In the genomic region with DNA sequence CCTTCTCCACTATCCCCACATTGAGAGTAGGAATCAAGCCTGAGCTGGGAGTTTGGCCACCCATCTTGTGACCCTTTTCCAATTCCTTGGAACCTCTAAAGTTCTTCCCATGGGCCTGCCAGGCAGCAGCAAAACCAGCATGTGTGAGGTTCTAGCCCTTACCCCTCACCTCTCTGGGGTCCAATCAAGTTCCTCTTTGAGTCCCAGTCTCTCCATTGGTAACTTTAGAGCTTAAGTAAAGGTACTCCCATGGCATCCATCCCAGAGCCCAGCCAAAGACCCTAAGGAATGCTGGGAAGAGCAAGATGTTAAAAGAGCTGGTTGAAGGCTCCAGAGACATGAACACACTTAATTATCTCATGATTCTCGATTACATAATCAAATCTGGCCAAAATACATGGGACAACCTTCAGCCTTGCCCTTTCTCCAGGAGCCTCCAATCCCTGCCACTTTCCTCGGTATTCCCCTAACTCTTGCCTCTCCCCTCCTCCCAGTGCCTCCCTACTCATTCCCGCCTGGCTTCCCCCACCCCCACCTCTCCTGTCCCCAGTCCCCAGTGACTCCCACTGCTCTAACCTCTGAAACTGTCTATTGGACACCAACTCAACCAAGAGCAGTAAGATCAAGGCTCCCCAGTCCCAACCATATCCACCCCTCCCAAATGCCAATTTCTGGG, we compare ENCODE assay signal across 13 cellular contexts. TPM values are rescaled to one million over a fixed set of nuclear protein-coding genes. Genes with fewer than 3 reads are reported as not detected.
DNase-seq lines count a peak whose midpoint lies in the region; ATAC-seq, FAIRE-seq and TF ChIP-seq lines count a peak whose summit lies in the region.
"Had no signal": no experiment of that assay in that cellular context is flagged by ENCODE, and none has a peak within 500 bp of the region (broad histone marks: within the 10 kb centered on the region; RNA-seq: fewer than 3 reads in every experiment).

No MANE protein-coding gene starts in this region.

- H3K27me3 Mint-ChIP-seq in activated naive CD4-positive, alpha-beta T cell treated with anti-CD3 and anti-CD28 coated beads, Interleukin-2, amount 50 U/mL, for 24 hours: no peaks in the 10 kb centered on the region
- H3K27me3 Mint-ChIP-seq in activated naive CD4-positive, alpha-beta T cell treated with anti-CD3 and anti-CD28 coated beads, Interleukin-2, amount 10 ng/mL, durations not matched to agents 7 days and 5 days: peaks cover 40% of the 10 kb centered on the region
- H3K27me3 Mint-ChIP-seq in astrocyte (ENCODE audit: low read depth, unreplicated experiment): no peaks in the 10 kb centered on the region
- H3K27me3 Mint-ChIP-seq: naive B cell had no signal

- DNase-seq in activated naive CD4-positive, alpha-beta T cell treated with anti-CD3 and anti-CD28 coated beads, Interleukin-2, amount 10 ng/mL, durations not matched to agents 7 days and 5 days: no peak
- DNase-seq in astrocyte (ENCODE audit: low read depth): no peak
- DNase-seq in tibial nerve (ENCODE audit: low spot score in 2 of 2): peak in 1 of 2 donors; percentile 47
- DNase-seq in putamen (ENCODE audit: low spot score): no peak
- DNase-seq: activated CD4-positive, alpha-beta T cell treated with anti-CD3 and anti-CD28 coated beads for 1 hour; brain microvascular endothelial cell; naive B cell had no signal

- H3K79me2 ChIP-seq in astrocyte (ENCODE audit: insufficient read depth, low read length): peaks cover 9% of the 10 kb centered on the region

- no peak for TF ChIP-seq EP300 in tibial nerve (IDR thresholded peaks at IDR 0.05)

- TF ChIP-seq POLR2A in tibial nerve (IDR thresholded peaks at IDR 0.05): no peak

- H3K4me1 ChIP-seq in astrocyte (ENCODE audit: insufficient read depth, low read length): peaks cover 37% of the 10 kb centered on the region
- peaks cover 42 to 44% of the 10 kb centered on the region in 2 donors for H3K4me1 ChIP-seq in mucosa of rectum (ENCODE audit: control insufficient read depth in 2 of 2, insufficient read depth in 2 of 2, low read length in 2 of 2)
- peaks cover 0 to 58% (median 50%) of the 10 kb centered on the region in 4 donors for H3K4me1 ChIP-seq in tibial nerve

- H3K4me3 ChIP-seq in astrocyte (ENCODE audit: insufficient read depth, low read depth, low read length) (no peak overlapping the region), mucosa of rectum (ENCODE audit: low read length in 2 of 2) (no peak overlapping the region), tibial nerve (peak overlapping the region; percentile 48 to 89 (median 70))
- H3K4me3 ChIP-seq: BLaER1 had no signal

- H3K9me3 ChIP-seq in astrocyte (ENCODE audit: insufficient read depth, low read depth, low read length) (no peaks in the 10 kb centered on the region), mucosa of rectum (ENCODE audit: control insufficient read depth in 2 of 2, low read length in 2 of 2) (no peaks in the 10 kb centered on the region), tibial nerve (no peaks in the 10 kb centered on the region)
- H3K9me3 ChIP-seq: BLaER1 had no signal

- H3K27me3 ChIP-seq in astrocyte (ENCODE audit: insufficient read depth, low read length): no peaks in the 10 kb centered on the region
- no peaks in the 10 kb centered on the region for H3K27me3 ChIP-seq in mucosa of rectum (ENCODE audit: control insufficient read depth in 2 of 2, insufficient read depth in 2 of 2, low read length in 2 of 2)
- H3K27me3 ChIP-seq in tibial nerve: no peaks in the 10 kb centered on the region
- H3K27me3 ChIP-seq: BLaER1, brain microvascular endothelial cell had no signal

- peak overlapping the region; percentile 47 for H3K4me3 Mint-ChIP-seq in activated naive CD4-positive, alpha-beta T cell treated with anti-CD3 and anti-CD28 coated beads, Interleukin-2, amount 50 U/mL, for 24 hours
- no peak overlapping the region for H3K4me3 Mint-ChIP-seq in activated naive CD4-positive, alpha-beta T cell treated with anti-CD3 and anti-CD28 coated beads, Interleukin-2, amount 10 ng/mL, durations not matched to agents 7 days and 5 days
- peak overlapping the region; percentile 74 for H3K4me3 Mint-ChIP-seq in astrocyte (ENCODE audit: unreplicated experiment)

- H3K4me2 ChIP-seq in astrocyte (ENCODE audit: low read length): no peak overlapping the region

- H3K9ac ChIP-seq in astrocyte (ENCODE audit: low read length) (no peak overlapping the region), mucosa of rectum (ENCODE audit: low read depth in 1 of 2, low read length in 2 of 2) (no peak overlapping the region)
- H3K9ac ChIP-seq: BLaER1 had no signal

- H3K27ac Mint-ChIP-seq in activated naive CD4-positive, alpha-beta T cell treated with anti-CD3 and anti-CD28 coated beads, Interleukin-2, amount 50 U/mL, for 24 hours: no peak overlapping the region
- no peak overlapping the region for H3K27ac Mint-ChIP-seq in activated naive CD4-positive, alpha-beta T cell treated with anti-CD3 and anti-CD28 coated beads, Interleukin-2, amount 10 ng/mL, durations not matched to agents 7 days and 5 days
- H3K27ac Mint-ChIP-seq in astrocyte (ENCODE audit: unreplicated experiment): peak overlapping the region; percentile 98

- CTCF ChIA-PET in activated naive CD4-positive, alpha-beta T cell treated with anti-CD3 and anti-CD28 coated beads, Interleukin-2, amount 10 ng/mL, durations not matched to agents 7 days and 5 days (lab: Charles Lee): interaction anchor here (0.9 to 6.3 kb wide), 8 partner anchors 9 to 160 kb away, joined by 3 to 33 read pairs (median 4); a partner anchor contains a TSS

- H3K27ac ChIP-seq in astrocyte (ENCODE audit: low read depth, low read length): no peak overlapping the region
- H3K27ac ChIP-seq in mucosa of rectum (ENCODE audit: low read depth in 2 of 2, low read length in 2 of 2): peak overlapping the region; percentile 93 to 97
- peak overlapping the region; percentile 95 to 99 (median 98) for H3K27ac ChIP-seq in tibial nerve
- H3K27ac ChIP-seq: BLaER1, brain microvascular endothelial cell had no signal

- H2AFZ ChIP-seq in astrocyte (ENCODE audit: low read depth, low read length): no peak overlapping the region

- WGBS in tibial nerve, 2 donors: 44 to 45% methylated on average over 3 of the region's 3 CpGs

- H3K4me1 Mint-ChIP-seq in activated naive CD4-positive, alpha-beta T cell treated with anti-CD3 and anti-CD28 coated beads, Interleukin-2, amount 50 U/mL, for 24 hours: peaks cover 22% of the 10 kb centered on the region
- peaks cover 28% of the 10 kb centered on the region for H3K4me1 Mint-ChIP-seq in activated naive CD4-positive, alpha-beta T cell treated with anti-CD3 and anti-CD28 coated beads, Interleukin-2, amount 10 ng/mL, durations not matched to agents 7 days and 5 days
- H3K4me1 Mint-ChIP-seq in astrocyte (ENCODE audit: low read depth, unreplicated experiment): peaks cover 38% of the 10 kb centered on the region

- no peak for TF ChIP-seq CTCF in astrocyte (IDR thresholded peaks at IDR 0.05; ENCODE audit: insufficient read depth, low read depth, low read length)
- TF ChIP-seq CTCF in tibial nerve (IDR thresholded peaks at IDR 0.05): no peak

- peaks cover 13% of the 10 kb centered on the region for H4K20me1 ChIP-seq in astrocyte (ENCODE audit: insufficient read depth, low read length)

- no peak for FAIRE-seq in astrocyte (lab: Jason Lieb, UNC)
- FAIRE-seq: frontal cortex had no signal

- H3K9me3 Mint-ChIP-seq in activated naive CD4-positive, alpha-beta T cell treated with anti-CD3 and anti-CD28 coated beads, Interleukin-2, amount 50 U/mL, for 24 hours: no peaks in the 10 kb centered on the region
- H3K9me3 Mint-ChIP-seq in activated naive CD4-positive, alpha-beta T cell treated with anti-CD3 and anti-CD28 coated beads, Interleukin-2, amount 10 ng/mL, durations not matched to agents 7 days and 5 days: no peaks in the 10 kb centered on the region
- peaks cover 3% of the 10 kb centered on the region for H3K9me3 Mint-ChIP-seq in astrocyte (ENCODE audit: unreplicated experiment)
- H3K9me3 Mint-ChIP-seq: naive B cell had no signal

- ATAC-seq in GM21367 (IDR thresholded peaks at IDR 0.05; ENCODE audit: unreplicated experiment): no peak
- no peak for ATAC-seq in GM18498 (IDR thresholded peaks at IDR 0.05; ENCODE audit: unreplicated experiment)

- H3K36me3 ChIP-seq in astrocyte (ENCODE audit: insufficient read depth, low read length): peaks cover 10% of the 10 kb centered on the region
- peaks cover under 1 to 3% of the 10 kb centered on the region in 2 donors for H3K36me3 ChIP-seq in mucosa of rectum (ENCODE audit: control insufficient read depth in 2 of 2, insufficient read depth in 2 of 2, low read length in 2 of 2)
- peaks cover 0 to 3% (median 0%) of the 10 kb centered on the region in 3 donors for H3K36me3 ChIP-seq in tibial nerve

- no peaks in the 10 kb centered on the region for H3K36me3 Mint-ChIP-seq in activated naive CD4-positive, alpha-beta T cell treated with anti-CD3 and anti-CD28 coated beads, Interleukin-2, amount 50 U/mL, for 24 hours
- H3K36me3 Mint-ChIP-seq in activated naive CD4-positive, alpha-beta T cell treated with anti-CD3 and anti-CD28 coated beads, Interleukin-2, amount 10 ng/mL, durations not matched to agents 7 days and 5 days: peaks cover 22% of the 10 kb centered on the region
- peaks cover 8% of the 10 kb centered on the region for H3K36me3 Mint-ChIP-seq in astrocyte (ENCODE audit: low read depth, unreplicated experiment)

RNA-seq across cellular contexts. Expression of a gene that starts 4.8 kb away (rescaled TPM):
- total RNA-seq in astrocyte (15.4 and 21.1 TPM in 2 replicates), tibial nerve (100 to 1,000 TPM; 411 to 653 (median 546) TPM)

RNA-seq across cellular contexts. Expression of a gene that starts 34.2 kb away (rescaled TPM):
- 21.8 and 22.8 TPM in 2 replicates for total RNA-seq in astrocyte
- total RNA-seq in tibial nerve: 10 to 100 TPM; 51.8 to 57.0 (median 54.3) TPM

RNA-seq across cellular contexts. Expression of a gene that starts 38.8 kb away (rescaled TPM):
- total RNA-seq in astrocyte (231 and 242 TPM in 2 replicates), tibial nerve (100 to 1,000 TPM; 297 to 484 (median 401) TPM)

RNA-seq across cellular contexts. Expression of a gene that starts 52.4 kb away (rescaled TPM):
- total RNA-seq in astrocyte (20.8 and 26.3 TPM in 2 replicates), tibial nerve (1,000 to 10,000 TPM; 1,043 to 8,473 (median 5,787) TPM)

RNA-seq across cellular contexts. Expression of a gene that starts 58.3 kb away (rescaled TPM):
- total RNA-seq in astrocyte (not detected in 2 replicates), tibial nerve (1 to 10 TPM in 1 of 4 donors, under 1 TPM in 3; 0.30 to 2.9 (median 0.72) TPM)

Comparison
In these comparisons a context has a peak if more than half of its experiments do, and no peak if none do; other contexts are left out.
1. H3K4me3 ChIP-seq: peak in tibial nerve (4 of 4); none in astrocyte (single experiment) and mucosa of rectum (0 of 2).
2. RNA of a gene that starts 4.8 kb away (total RNA-seq): 411 to 653 TPM in tibial nerve; 15.4 to 21.1 TPM in astrocyte; every median in the first group is over 10 times any median in the second.